ENCODE assay signal across 8 cellular contexts in genomic region chr19:8832132-8833021, GRCh38. TPM values are rescaled to one million over a fixed set of nuclear protein-coding genes. Genes with fewer than 3 reads are reported as not detected.
A peak's percentile ranks its signal among the peaks of the same experiment; 100 is the strongest.
DNase-seq lines count a peak whose midpoint lies in the region; ATAC-seq and TF ChIP-seq lines count a peak whose summit lies in the region.

TSS of gene MBD3L1 (plus strand) at chr19:8832377. CDS start at chr19:8842679, 10,302 bp downstream.
TSS of gene ZNF558 (minus strand) at chr19:8832304. CDS start at chr19:8822659, 9,645 bp downstream.

- ATAC-seq in HG03097 (IDR thresholded peaks at IDR 0.05; ENCODE audit: low FRiP score, unreplicated experiment) (peak; percentile 85), activated B cell treated with CpG ODN at 0.5 μM for 24 hours (ENCODE audit: low read depth) (peak; percentile 88)

- no peaks in the 10 kb centered on the region for H3K27me3 Mint-ChIP-seq in activated B cell treated with CpG ODN at 0.5 μM for 24 hours

- intact Hi-C loops in activated B cell treated with CpG ODN at 0.5 μM for 24 hours (cut with micrococcal nuclease) = loop anchor here (5.0 kb wide), 2 partner anchors 180 to 605 kb away; partner anchors contain the start of gene ZNF266

- H3K27ac Mint-ChIP-seq in activated B cell treated with CpG ODN at 0.5 μM for 24 hours = peak within 1 kb of the TSS; percentile 90

- peak; percentile 73 for TF ChIP-seq CTCF in 22Rv1 (IDR thresholded peaks at IDR 0.05)
- no peak for TF ChIP-seq CTCF in activated B cell treated with CpG ODN at 0.5 μM for 24 hours (IDR thresholded peaks at IDR 0.05)

- peaks cover 17% of the 10 kb centered on the region for H3K36me3 Mint-ChIP-seq in activated B cell treated with CpG ODN at 0.5 μM for 24 hours (ENCODE audit: low read depth)

- CTCF ChIA-PET in activated B cell treated with CpG ODN at 0.5 μM for 24 hours (lab: Charles Lee) = no interaction called here

- peak; percentile 92 for TF ChIP-seq POLR2A in GM18526 (IDR thresholded peaks at IDR 0.05; ENCODE audit: extremely low read depth, insufficient read length)

- DNase-seq in NCI-H2171 (lab: John Stamatoyannopoulos, UW) (peak; percentile 97), activated B cell treated with CpG ODN at 0.5 μM for 24 hours (peak; percentile 99), inferior parietal cortex (ENCODE audit: extremely low spot score) (peak; percentile 96)
- peak; percentile 100 for DNase-seq in central memory CD4-positive, alpha-beta T cell
- peak; percentile 98 to 99 for DNase-seq in stimulated activated CD4-positive, alpha-beta T cell treated with anti-CD3 and anti-CD28 coated beads, Interleukin-12 subunit alpha, Interleukin-12 subunit beta, amount 100 ng/mL, for 24 hours (ENCODE audit: low read depth in 2 of 2)

- POLR2A ChIA-PET in activated B cell treated with CpG ODN at 0.5 μM for 24 hours (lab: Charles Lee) = interaction anchor here (0.8 kb wide), 2 partner anchors 169 to 936 kb away, joined by 3 to 4 read pairs; partner anchors contain the start of gene ZNF846

- H3K9me3 Mint-ChIP-seq in activated B cell treated with CpG ODN at 0.5 μM for 24 hours = peaks cover 10% of the 10 kb centered on the region

- peak within 1 kb of the TSS; percentile 87 for H3K4me3 Mint-ChIP-seq in activated B cell treated with CpG ODN at 0.5 μM for 24 hours

- peaks cover 15% of the 10 kb centered on the region for H3K4me1 Mint-ChIP-seq in activated B cell treated with CpG ODN at 0.5 μM for 24 hours

- peak within 1 kb of the TSS; percentile 77 for H3K27ac ChIP-seq in 22Rv1

RNA-seq across cellular contexts. Expression of gene MBD3L1, which starts in this region (rescaled TPM):
- not detected in 2 replicates for total RNA-seq in activated B cell treated with CpG ODN at 0.5 μM for 24 hours

RNA-seq across cellular contexts. Expression of gene ZNF558, which starts in this region (rescaled TPM):
- total RNA-seq in activated B cell treated with CpG ODN at 0.5 μM for 24 hours = 23.2 and 25.4 TPM in 2 replicates

Comparison
In these comparisons a context has a peak if more than half of its experiments do, and no peak if none do; other contexts are left out.
1. Peak in every context shown above with its lines: DNase-seq, ATAC-seq and H3K27ac ChIP-seq.